ENCODE assay signal across 1 cellular context in the genomic region with DNA sequence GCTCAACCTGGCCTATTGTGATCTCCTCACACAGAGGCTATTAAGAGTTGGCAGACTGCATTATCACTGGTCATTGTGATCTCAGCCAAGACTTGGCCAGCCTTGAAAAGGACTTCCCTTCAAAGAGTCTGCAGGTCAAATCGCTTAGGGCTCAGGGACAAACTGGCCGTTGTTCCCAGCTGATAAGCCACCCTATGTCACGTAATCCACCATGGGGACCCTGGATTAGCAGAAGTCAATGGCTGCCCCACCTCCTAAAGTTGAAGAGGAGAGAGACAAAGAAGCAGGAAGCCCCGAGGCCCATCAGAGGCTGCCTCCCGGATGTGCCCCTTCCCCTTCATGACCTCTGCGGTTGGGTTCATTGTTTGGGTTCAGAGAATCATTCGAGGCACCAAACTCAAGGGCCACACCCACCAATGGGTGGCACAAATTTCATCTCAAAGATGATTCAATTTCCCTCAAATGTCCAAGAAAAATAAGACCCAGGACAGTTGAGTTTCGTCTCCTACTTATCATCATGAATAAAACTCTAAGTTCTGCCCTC.
TF ChIP-seq lines count a peak whose summit lies in the region.

No MANE protein-coding gene starts in this region.

TF ChIP-seq in HepG2, 621 proteins besides CTCF, POLR2A, EP300 and RAD21 (continued from another document and continues in another):
- TF ChIP-seq, protein P1, sequence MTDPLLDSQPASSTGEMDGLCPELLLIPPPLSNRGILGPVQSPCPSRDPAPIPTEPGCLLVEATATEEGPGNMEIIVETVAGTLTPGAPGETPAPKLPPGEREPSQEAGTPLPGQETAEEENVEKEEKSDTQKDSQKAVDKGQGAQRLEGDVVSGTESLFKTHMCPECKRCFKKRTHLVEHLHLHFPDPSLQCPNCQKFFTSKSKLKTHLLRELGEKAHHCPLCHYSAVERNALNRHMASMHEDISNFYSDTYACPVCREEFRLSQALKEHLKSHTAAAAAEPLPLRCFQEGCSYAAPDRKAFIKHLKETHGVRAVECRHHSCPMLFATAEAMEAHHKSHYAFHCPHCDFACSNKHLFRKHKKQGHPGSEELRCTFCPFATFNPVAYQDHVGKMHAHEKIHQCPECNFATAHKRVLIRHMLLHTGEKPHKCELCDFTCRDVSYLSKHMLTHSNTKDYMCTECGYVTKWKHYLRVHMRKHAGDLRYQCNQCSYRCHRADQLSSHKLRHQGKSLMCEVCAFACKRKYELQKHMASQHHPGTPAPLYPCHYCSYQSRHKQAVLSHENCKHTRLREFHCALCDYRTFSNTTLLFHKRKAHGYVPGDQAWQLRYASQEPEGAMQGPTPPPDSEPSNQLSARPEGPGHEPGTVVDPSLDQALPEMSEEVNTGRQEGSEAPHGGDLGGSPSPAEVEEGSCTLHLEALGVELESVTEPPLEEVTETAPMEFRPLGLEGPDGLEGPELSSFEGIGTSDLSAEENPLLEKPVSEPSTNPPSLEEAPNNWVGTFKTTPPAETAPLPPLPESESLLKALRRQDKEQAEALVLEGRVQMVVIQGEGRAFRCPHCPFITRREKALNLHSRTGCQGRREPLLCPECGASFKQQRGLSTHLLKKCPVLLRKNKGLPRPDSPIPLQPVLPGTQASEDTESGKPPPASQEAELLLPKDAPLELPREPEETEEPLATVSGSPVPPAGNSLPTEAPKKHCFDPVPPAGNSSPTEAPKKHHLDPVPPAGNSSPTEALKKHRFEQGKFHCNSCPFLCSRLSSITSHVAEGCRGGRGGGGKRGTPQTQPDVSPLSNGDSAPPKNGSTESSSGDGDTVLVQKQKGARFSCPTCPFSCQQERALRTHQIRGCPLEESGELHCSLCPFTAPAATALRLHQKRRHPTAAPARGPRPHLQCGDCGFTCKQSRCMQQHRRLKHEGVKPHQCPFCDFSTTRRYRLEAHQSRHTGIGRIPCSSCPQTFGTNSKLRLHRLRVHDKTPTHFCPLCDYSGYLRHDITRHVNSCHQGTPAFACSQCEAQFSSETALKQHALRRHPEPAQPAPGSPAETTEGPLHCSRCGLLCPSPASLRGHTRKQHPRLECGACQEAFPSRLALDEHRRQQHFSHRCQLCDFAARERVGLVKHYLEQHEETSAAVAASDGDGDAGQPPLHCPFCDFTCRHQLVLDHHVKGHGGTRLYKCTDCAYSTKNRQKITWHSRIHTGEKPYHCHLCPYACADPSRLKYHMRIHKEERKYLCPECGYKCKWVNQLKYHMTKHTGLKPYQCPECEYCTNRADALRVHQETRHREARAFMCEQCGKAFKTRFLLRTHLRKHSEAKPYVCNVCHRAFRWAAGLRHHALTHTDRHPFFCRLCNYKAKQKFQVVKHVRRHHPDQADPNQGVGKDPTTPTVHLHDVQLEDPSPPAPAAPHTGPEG (CRISPR knock-in tag; IDR thresholded peaks at IDR 0.05): no peak
- TF ChIP-seq, protein P2, sequence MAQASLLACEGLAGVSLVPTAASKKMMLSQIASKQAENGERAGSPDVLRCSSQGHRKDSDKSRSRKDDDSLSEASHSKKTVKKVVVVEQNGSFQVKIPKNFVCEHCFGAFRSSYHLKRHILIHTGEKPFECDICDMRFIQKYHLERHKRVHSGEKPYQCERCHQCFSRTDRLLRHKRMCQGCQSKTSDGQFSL (CRISPR knock-in tag; IDR thresholded peaks at IDR 0.05): no peak
- TF ChIP-seq TARDBP (CRISPR knock-in tag; IDR thresholded peaks at IDR 0.05): no peak
- TF ChIP-seq CAMTA2 (CRISPR knock-in tag; IDR thresholded peaks at IDR 0.05; ENCODE audit: borderline replicate concordance): no peak
- no peak for TF ChIP-seq ZFP82 (CRISPR knock-in tag; IDR thresholded peaks at IDR 0.05; ENCODE audit: borderline replicate concordance)
- no peak for TF ChIP-seq IKZF4 (CRISPR knock-in tag; IDR thresholded peaks at IDR 0.05; ENCODE audit: borderline replicate concordance, low read depth, not compliant biosample characterization)
- TF ChIP-seq MAFK (conservative IDR thresholded peaks at IDR 0.05 in 1 of 2, IDR thresholded peaks at IDR 0.05 in 1 of 2; ENCODE audit: low read length in 2 of 2): no peak
- TF ChIP-seq, protein P3, sequence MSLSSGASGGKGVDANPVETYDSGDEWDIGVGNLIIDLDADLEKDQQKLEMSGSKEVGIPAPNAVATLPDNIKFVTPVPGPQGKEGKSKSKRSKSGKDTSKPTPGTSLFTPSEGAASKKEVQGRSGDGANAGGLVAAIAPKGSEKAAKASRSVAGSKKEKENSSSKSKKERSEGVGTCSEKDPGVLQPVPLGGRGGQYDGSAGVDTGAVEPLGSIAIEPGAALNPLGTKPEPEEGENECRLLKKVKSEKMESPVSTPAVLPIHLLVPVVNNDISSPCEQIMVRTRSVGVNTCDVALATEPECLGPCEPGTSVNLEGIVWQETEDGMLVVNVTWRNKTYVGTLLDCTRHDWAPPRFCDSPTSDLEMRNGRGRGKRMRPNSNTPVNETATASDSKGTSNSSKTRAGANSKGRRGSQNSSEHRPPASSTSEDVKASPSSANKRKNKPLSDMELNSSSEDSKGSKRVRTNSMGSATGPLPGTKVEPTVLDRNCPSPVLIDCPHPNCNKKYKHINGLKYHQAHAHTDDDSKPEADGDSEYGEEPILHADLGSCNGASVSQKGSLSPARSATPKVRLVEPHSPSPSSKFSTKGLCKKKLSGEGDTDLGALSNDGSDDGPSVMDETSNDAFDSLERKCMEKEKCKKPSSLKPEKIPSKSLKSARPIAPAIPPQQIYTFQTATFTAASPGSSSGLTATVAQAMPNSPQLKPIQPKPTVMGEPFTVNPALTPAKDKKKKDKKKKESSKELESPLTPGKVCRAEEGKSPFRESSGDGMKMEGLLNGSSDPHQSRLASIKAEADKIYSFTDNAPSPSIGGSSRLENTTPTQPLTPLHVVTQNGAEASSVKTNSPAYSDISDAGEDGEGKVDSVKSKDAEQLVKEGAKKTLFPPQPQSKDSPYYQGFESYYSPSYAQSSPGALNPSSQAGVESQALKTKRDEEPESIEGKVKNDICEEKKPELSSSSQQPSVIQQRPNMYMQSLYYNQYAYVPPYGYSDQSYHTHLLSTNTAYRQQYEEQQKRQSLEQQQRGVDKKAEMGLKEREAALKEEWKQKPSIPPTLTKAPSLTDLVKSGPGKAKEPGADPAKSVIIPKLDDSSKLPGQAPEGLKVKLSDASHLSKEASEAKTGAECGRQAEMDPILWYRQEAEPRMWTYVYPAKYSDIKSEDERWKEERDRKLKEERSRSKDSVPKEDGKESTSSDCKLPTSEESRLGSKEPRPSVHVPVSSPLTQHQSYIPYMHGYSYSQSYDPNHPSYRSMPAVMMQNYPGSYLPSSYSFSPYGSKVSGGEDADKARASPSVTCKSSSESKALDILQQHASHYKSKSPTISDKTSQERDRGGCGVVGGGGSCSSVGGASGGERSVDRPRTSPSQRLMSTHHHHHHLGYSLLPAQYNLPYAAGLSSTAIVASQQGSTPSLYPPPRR (CRISPR knock-in tag; IDR thresholded peaks at IDR 0.05; ENCODE audit: borderline replicate concordance): peak; percentile 89
- TF ChIP-seq NCOA2 (CRISPR knock-in tag; IDR thresholded peaks at IDR 0.05): peak; percentile 75; the same call in 1 of the 2 replicates
- TF ChIP-seq, protein P4, sequence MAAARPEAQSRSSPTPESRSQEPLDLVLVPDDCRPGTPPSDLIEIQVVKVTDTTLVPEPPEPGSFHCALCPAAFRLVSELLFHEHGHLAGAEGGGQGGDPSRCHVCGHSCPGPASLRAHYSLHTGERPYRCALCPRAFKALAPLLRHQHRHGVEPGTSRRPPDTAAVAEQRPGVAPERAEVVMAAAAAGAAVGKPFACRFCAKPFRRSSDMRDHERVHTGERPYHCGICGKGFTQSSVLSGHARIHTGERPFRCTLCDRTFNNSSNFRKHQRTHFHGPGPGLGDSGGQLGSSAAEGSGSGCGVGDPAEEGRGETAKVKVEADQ (CRISPR knock-in tag; IDR thresholded peaks at IDR 0.05; ENCODE audit: borderline replicate concordance): no peak
- TF ChIP-seq, protein P5, sequence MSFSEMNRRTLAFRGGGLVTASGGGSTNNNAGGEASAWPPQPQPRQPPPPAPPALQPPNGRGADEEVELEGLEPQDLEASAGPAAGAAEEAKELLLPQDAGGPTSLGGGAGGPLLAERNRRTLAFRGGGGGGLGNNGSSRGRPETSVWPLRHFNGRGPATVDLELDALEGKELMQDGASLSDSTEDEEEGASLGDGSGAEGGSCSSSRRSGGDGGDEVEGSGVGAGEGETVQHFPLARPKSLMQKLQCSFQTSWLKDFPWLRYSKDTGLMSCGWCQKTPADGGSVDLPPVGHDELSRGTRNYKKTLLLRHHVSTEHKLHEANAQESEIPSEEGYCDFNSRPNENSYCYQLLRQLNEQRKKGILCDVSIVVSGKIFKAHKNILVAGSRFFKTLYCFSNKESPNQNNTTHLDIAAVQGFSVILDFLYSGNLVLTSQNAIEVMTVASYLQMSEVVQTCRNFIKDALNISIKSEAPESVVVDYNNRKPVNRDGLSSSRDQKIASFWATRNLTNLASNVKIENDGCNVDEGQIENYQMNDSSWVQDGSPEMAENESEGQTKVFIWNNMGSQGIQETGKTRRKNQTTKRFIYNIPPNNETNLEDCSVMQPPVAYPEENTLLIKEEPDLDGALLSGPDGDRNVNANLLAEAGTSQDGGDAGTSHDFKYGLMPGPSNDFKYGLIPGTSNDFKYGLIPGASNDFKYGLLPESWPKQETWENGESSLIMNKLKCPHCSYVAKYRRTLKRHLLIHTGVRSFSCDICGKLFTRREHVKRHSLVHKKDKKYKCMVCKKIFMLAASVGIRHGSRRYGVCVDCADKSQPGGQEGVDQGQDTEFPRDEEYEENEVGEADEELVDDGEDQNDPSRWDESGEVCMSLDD (CRISPR knock-in tag; IDR thresholded peaks at IDR 0.05; ENCODE audit: borderline replicate concordance): no peak
- TF ChIP-seq SATB2 (CRISPR knock-in tag; IDR thresholded peaks at IDR 0.05): no peak
- TF ChIP-seq, protein P6, sequence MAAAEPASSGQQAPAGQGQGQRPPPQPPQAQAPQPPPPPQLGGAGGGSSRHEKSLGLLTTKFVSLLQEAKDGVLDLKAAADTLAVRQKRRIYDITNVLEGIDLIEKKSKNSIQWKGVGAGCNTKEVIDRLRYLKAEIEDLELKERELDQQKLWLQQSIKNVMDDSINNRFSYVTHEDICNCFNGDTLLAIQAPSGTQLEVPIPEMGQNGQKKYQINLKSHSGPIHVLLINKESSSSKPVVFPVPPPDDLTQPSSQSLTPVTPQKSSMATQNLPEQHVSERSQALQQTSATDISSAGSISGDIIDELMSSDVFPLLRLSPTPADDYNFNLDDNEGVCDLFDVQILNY (CRISPR knock-in tag; conservative IDR thresholded peaks at IDR 0.05): no peak
- no peak for TF ChIP-seq ZNF777 (CRISPR knock-in tag; IDR thresholded peaks at IDR 0.05)
- TF ChIP-seq, protein P7, sequence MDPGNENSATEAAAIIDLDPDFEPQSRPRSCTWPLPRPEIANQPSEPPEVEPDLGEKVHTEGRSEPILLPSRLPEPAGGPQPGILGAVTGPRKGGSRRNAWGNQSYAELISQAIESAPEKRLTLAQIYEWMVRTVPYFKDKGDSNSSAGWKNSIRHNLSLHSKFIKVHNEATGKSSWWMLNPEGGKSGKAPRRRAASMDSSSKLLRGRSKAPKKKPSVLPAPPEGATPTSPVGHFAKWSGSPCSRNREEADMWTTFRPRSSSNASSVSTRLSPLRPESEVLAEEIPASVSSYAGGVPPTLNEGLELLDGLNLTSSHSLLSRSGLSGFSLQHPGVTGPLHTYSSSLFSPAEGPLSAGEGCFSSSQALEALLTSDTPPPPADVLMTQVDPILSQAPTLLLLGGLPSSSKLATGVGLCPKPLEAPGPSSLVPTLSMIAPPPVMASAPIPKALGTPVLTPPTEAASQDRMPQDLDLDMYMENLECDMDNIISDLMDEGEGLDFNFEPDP (CRISPR knock-in tag; conservative IDR thresholded peaks at IDR 0.05): no peak
- TF ChIP-seq TAF1 (CRISPR knock-in tag; IDR thresholded peaks at IDR 0.05): no peak
- TF ChIP-seq SMAD3 (CRISPR knock-in tag; IDR thresholded peaks at IDR 0.05): no peak
- no peak for TF ChIP-seq ZFP36L2 (CRISPR knock-in tag; IDR thresholded peaks at IDR 0.05)
- TF ChIP-seq KDM2A (CRISPR knock-in tag; IDR thresholded peaks at IDR 0.05; ENCODE audit: borderline replicate concordance, low read depth): no peak
- peak; percentile 78; the same call in 1 of the 2 replicates for TF ChIP-seq ZBTB7B (CRISPR knock-in tag; IDR thresholded peaks at IDR 0.05)
- TF ChIP-seq, protein P8, sequence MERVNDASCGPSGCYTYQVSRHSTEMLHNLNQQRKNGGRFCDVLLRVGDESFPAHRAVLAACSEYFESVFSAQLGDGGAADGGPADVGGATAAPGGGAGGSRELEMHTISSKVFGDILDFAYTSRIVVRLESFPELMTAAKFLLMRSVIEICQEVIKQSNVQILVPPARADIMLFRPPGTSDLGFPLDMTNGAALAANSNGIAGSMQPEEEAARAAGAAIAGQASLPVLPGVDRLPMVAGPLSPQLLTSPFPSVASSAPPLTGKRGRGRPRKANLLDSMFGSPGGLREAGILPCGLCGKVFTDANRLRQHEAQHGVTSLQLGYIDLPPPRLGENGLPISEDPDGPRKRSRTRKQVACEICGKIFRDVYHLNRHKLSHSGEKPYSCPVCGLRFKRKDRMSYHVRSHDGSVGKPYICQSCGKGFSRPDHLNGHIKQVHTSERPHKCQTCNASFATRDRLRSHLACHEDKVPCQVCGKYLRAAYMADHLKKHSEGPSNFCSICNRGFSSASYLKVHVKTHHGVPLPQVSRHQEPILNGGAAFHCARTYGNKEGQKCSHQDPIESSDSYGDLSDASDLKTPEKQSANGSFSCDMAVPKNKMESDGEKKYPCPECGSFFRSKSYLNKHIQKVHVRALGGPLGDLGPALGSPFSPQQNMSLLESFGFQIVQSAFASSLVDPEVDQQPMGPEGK (CRISPR knock-in tag; IDR thresholded peaks at IDR 0.05): peak; percentile 48
- TF ChIP-seq, protein P9, sequence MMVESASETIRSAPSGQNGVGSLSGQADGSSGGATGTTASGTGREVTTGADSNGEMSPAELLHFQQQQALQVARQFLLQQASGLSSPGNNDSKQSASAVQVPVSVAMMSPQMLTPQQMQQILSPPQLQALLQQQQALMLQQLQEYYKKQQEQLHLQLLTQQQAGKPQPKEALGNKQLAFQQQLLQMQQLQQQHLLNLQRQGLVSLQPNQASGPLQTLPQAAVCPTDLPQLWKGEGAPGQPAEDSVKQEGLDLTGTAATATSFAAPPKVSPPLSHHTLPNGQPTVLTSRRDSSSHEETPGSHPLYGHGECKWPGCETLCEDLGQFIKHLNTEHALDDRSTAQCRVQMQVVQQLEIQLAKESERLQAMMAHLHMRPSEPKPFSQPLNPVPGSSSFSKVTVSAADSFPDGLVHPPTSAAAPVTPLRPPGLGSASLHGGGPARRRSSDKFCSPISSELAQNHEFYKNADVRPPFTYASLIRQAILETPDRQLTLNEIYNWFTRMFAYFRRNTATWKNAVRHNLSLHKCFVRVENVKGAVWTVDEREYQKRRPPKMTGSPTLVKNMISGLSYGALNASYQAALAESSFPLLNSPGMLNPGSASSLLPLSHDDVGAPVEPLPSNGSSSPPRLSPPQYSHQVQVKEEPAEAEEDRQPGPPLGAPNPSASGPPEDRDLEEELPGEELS (CRISPR knock-in tag; IDR thresholded peaks at IDR 0.05): peak; percentile 82
- TF ChIP-seq PPARG (CRISPR knock-in tag; conservative IDR thresholded peaks at IDR 0.05): no peak; the same call in none of the 2 replicates
- no peak for TF ChIP-seq ZNF225 (CRISPR knock-in tag; IDR thresholded peaks at IDR 0.05)
- TF ChIP-seq, protein P10, sequence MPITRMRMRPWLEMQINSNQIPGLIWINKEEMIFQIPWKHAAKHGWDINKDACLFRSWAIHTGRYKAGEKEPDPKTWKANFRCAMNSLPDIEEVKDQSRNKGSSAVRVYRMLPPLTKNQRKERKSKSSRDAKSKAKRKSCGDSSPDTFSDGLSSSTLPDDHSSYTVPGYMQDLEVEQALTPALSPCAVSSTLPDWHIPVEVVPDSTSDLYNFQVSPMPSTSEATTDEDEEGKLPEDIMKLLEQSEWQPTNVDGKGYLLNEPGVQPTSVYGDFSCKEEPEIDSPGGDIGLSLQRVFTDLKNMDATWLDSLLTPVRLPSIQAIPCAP (CRISPR knock-in tag; IDR thresholded peaks at IDR 0.05; ENCODE audit: low read depth): no peak; the same call in 1 of the 2 replicates
- TF ChIP-seq GTF2F1 (IDR thresholded peaks at IDR 0.05; ENCODE audit: low read length): no peak
- no peak for TF ChIP-seq MZF1 (CRISPR knock-in tag; IDR thresholded peaks at IDR 0.05; ENCODE audit: borderline replicate concordance)
- TF ChIP-seq KAT8 (CRISPR knock-in tag; IDR thresholded peaks at IDR 0.05): no peak; the same call in 1 of the 2 replicates
- no peak for TF ChIP-seq AKAP8 (CRISPR knock-in tag; IDR thresholded peaks at IDR 0.05)
- TF ChIP-seq XBP1 (CRISPR knock-in tag; IDR thresholded peaks at IDR 0.05): no peak
- no peak for TF ChIP-seq FOXJ3 (CRISPR knock-in tag; IDR thresholded peaks at IDR 0.05; ENCODE audit: borderline replicate concordance)
